ENCODE assay signal across 8 cellular contexts in genomic region chr6:16723833-16724232, GRCh38. TPM values are rescaled to one million over a fixed set of nuclear protein-coding genes. Genes with fewer than 3 reads are reported as not detected.
DNase-seq lines count a peak whose midpoint lies in the region; ATAC-seq and TF ChIP-seq lines count a peak whose summit lies in the region.

No MANE protein-coding gene starts in this region.

- no peaks in the 10 kb centered on the region for H3K9me3 Mint-ChIP-seq in activated T-cell treated with anti-CD3 and anti-CD28 coated beads, Interleukin-2, amount 50 U/mL, for 72 hours
- no peaks in the 10 kb centered on the region for H3K9me3 Mint-ChIP-seq in activated naive CD8-positive, alpha-beta T cell (ENCODE audit: low read depth)
- H3K9me3 Mint-ChIP-seq in activated T-helper 1 cell treated with anti-CD3 and anti-CD28 coated beads, Interleukin-12 subunit alpha, Interleukin-12 subunit beta, Interleukin-2, Interleukin-4 antibody, amounts not matched to agents 30 ng/mL and 10 ng/mL and 1 ng/mL, durations not matched to agents 14 hours and 24 hours and 36 hours, result no peaks in the 10 kb centered on the region

- intact Hi-C loops in upper lobe of right lung (cut with DNase I), result no loop called here
- intact Hi-C loops in activated T-helper 1 cell treated with anti-CD3 and anti-CD28 coated beads, Interleukin-12 subunit alpha, Interleukin-12 subunit beta, Interleukin-2, Interleukin-4 antibody, amounts not matched to agents 30 ng/mL and 10 ng/mL and 1 ng/mL, durations not matched to agents 14 hours and 24 hours and 36 hours (cut with micrococcal nuclease), result no loop called here

- no peaks in the 10 kb centered on the region for H3K9me3 ChIP-seq in upper lobe of right lung

- H3K27ac ChIP-seq in upper lobe of right lung, result no peak overlapping the region

- peak overlapping the region in 1 of 2 donors; percentile 44 for H3K4me3 Mint-ChIP-seq in activated T-cell treated with anti-CD3 and anti-CD28 coated beads, Interleukin-2, amount 50 U/mL, for 72 hours
- no peak overlapping the region for H3K4me3 Mint-ChIP-seq in activated naive CD8-positive, alpha-beta T cell
- H3K4me3 Mint-ChIP-seq in activated T-helper 1 cell treated with anti-CD3 and anti-CD28 coated beads, Interleukin-12 subunit alpha, Interleukin-12 subunit beta, Interleukin-2, Interleukin-4 antibody, amounts not matched to agents 30 ng/mL and 10 ng/mL and 1 ng/mL, durations not matched to agents 14 hours and 24 hours and 36 hours, result no peak overlapping the region

- no peak for TF ChIP-seq CTCF in upper lobe of right lung (IDR thresholded peaks at IDR 0.05)

- H3K27me3 Mint-ChIP-seq in activated T-cell treated with anti-CD3 and anti-CD28 coated beads, Interleukin-2, amount 50 U/mL, for 72 hours (ENCODE audit: low read depth), result no peaks in the 10 kb centered on the region
- H3K27me3 Mint-ChIP-seq in activated naive CD8-positive, alpha-beta T cell, result no peaks in the 10 kb centered on the region
- H3K27me3 Mint-ChIP-seq in activated T-helper 1 cell treated with anti-CD3 and anti-CD28 coated beads, Interleukin-12 subunit alpha, Interleukin-12 subunit beta, Interleukin-2, Interleukin-4 antibody, amounts not matched to agents 30 ng/mL and 10 ng/mL and 1 ng/mL, durations not matched to agents 14 hours and 24 hours and 36 hours (ENCODE audit: insufficient read depth), result no peaks in the 10 kb centered on the region

- DNase-seq in activated T-cell treated with anti-CD3 and anti-CD28 coated beads, Interleukin-2, amount 50 U/mL, for 72 hours, result no peak
- DNase-seq in activated T-cell treated with anti-CD3 and anti-CD28 coated beads for 4 hours (no peak), iris pigment epithelial cell (ENCODE audit: low read depth) (peak; percentile 99), upper lobe of right lung (no peak), activated gamma-delta T cell (lab: John Stamatoyannopoulos, UW) (no peak)
- DNase-seq in activated T-helper 1 cell treated with anti-CD3 and anti-CD28 coated beads, Interleukin-12 subunit alpha, Interleukin-12 subunit beta, Interleukin-2, Interleukin-4 antibody, amounts not matched to agents 30 ng/mL and 10 ng/mL and 1 ng/mL, durations not matched to agents 14 hours and 24 hours and 36 hours (ENCODE audit: low spot score), result no peak

- no peaks in the 10 kb centered on the region for H3K36me3 ChIP-seq in upper lobe of right lung

- H3K4me3 ChIP-seq in upper lobe of right lung, result no peak overlapping the region

- no peaks in the 10 kb centered on the region for H3K27me3 ChIP-seq in upper lobe of right lung

- H3K36me3 Mint-ChIP-seq in activated T-cell treated with anti-CD3 and anti-CD28 coated beads, Interleukin-2, amount 50 U/mL, for 72 hours (ENCODE audit: insufficient read depth in 2 of 2), result peaks cover 0 to 2% of the 10 kb centered on the region in 2 donors
- peaks cover 3% of the 10 kb centered on the region for H3K36me3 Mint-ChIP-seq in activated naive CD8-positive, alpha-beta T cell
- peaks cover 41% of the 10 kb centered on the region for H3K36me3 Mint-ChIP-seq in activated T-helper 1 cell treated with anti-CD3 and anti-CD28 coated beads, Interleukin-12 subunit alpha, Interleukin-12 subunit beta, Interleukin-2, Interleukin-4 antibody, amounts not matched to agents 30 ng/mL and 10 ng/mL and 1 ng/mL, durations not matched to agents 14 hours and 24 hours and 36 hours (ENCODE audit: low read depth)

- H3K4me1 ChIP-seq in upper lobe of right lung, result peaks cover 53% of the 10 kb centered on the region

- H3K4me1 Mint-ChIP-seq in activated T-cell treated with anti-CD3 and anti-CD28 coated beads, Interleukin-2, amount 50 U/mL, for 72 hours (ENCODE audit: low read depth), result peaks cover 58% of the 10 kb centered on the region
- H3K4me1 Mint-ChIP-seq in activated naive CD8-positive, alpha-beta T cell (ENCODE audit: low read depth), result peaks cover 50% of the 10 kb centered on the region
- H3K4me1 Mint-ChIP-seq in activated T-helper 1 cell treated with anti-CD3 and anti-CD28 coated beads, Interleukin-12 subunit alpha, Interleukin-12 subunit beta, Interleukin-2, Interleukin-4 antibody, amounts not matched to agents 30 ng/mL and 10 ng/mL and 1 ng/mL, durations not matched to agents 14 hours and 24 hours and 36 hours (ENCODE audit: low read depth), result peaks cover 70% of the 10 kb centered on the region

- no peak overlapping the region for H3K27ac Mint-ChIP-seq in activated T-cell treated with anti-CD3 and anti-CD28 coated beads, Interleukin-2, amount 50 U/mL, for 72 hours
- H3K27ac Mint-ChIP-seq in activated naive CD8-positive, alpha-beta T cell, result peak overlapping the region; percentile 55
- no peak overlapping the region for H3K27ac Mint-ChIP-seq in activated T-helper 1 cell treated with anti-CD3 and anti-CD28 coated beads, Interleukin-12 subunit alpha, Interleukin-12 subunit beta, Interleukin-2, Interleukin-4 antibody, amounts not matched to agents 30 ng/mL and 10 ng/mL and 1 ng/mL, durations not matched to agents 14 hours and 24 hours and 36 hours

- peak; percentile 72 to 81 for ATAC-seq in activated T-cell treated with anti-CD3 and anti-CD28 coated beads, Interleukin-2, amount 50 U/mL, for 72 hours (replicated peaks in 1 of 2)
- peak; percentile 70 for ATAC-seq in upper lobe of right lung
- no peak for ATAC-seq in GM21423 (IDR thresholded peaks at IDR 0.05; ENCODE audit: unreplicated experiment)

RNA-seq across cellular contexts. Expression of gene ATXN1, which starts 37.4 kb away (rescaled TPM):
- total RNA-seq in activated T-cell treated with anti-CD3 and anti-CD28 coated beads, Interleukin-2, amount 50 U/mL, for 72 hours, result 10 to 100 TPM; 46.5 to 65.1 TPM
- total RNA-seq in upper lobe of right lung, result 71.2 TPM
- 107 and 109 TPM in 2 replicates for total RNA-seq in activated T-helper 1 cell treated with anti-CD3 and anti-CD28 coated beads, Interleukin-12 subunit alpha, Interleukin-12 subunit beta, Interleukin-2, Interleukin-4 antibody, amounts not matched to agents 30 ng/mL and 10 ng/mL and 1 ng/mL, durations not matched to agents 14 hours and 24 hours and 36 hours
